7 cellular contexts compared by ENCODE assay signal in the genomic region with DNA sequence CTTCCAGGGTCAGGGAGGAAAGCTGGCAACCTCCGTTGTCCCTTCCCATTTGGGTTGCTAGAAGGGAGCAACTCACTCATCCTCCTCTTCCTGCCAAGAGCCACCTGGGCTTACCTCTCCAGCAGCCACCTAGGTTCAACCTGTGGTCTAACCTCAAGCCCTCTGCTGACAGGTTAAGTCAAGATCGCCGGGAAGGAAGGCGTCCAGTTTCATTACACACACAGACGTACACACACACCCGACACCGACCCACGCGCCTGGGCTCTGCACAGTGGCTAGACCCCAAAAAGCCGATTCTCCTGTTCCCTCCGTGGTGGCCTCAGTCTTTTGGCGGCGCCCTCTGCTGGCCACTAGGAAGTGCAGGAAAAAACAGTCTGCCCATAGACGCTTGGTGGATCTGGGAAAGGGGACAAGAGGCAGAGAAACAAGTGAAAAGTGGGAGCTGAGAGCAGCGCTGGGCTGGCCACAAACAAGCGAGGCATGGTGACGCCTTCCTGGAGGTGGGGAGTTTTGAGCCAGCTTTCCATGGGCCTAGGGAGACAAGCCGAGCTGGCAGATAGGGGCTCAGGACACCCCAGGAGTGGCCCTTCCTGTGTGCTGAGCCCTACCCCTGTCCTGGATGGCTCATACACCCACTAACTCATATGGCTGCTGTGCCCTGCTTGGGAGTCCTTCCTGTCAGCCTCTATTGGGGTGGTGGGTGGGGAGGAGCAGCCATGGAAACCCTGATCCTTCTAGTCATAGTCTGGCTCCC. TPM values are rescaled to one million over a fixed set of nuclear protein-coding genes. Genes with fewer than 3 reads are reported as not detected.
DNase-seq lines count a peak whose midpoint lies in the region; ATAC-seq, FAIRE-seq and TF ChIP-seq lines count a peak whose summit lies in the region.

No MANE protein-coding gene starts in this region.

- TF ChIP-seq CTCF in fibroblast of pulmonary artery (IDR thresholded peaks at IDR 0.05; ENCODE audit: low read length, missing control alignments) = peak; percentile 94
- TF ChIP-seq CTCF in pancreas (IDR thresholded peaks at IDR 0.05) = peak; percentile 74 to 87 (median 77)
- TF ChIP-seq CTCF in transverse colon (IDR thresholded peaks at IDR 0.05) = peak; percentile 86 to 94 (median 88)

- DNase-seq in activated T-cell treated with anti-CD3 and anti-CD28 coated beads for 4 hours (peak; percentile 52), fibroblast of pulmonary artery (ENCODE audit: low read depth) (peak; percentile 84), pancreas (peak in 5 of 6 donors; percentile 48 to 82 (median 68)), transverse colon (peak; percentile 64), NCI-H187 treated with DMSO at 0.1 percent for 48 hours (lab: John Stamatoyannopoulos, UW) (no peak)

- H3K9me3 ChIP-seq in KOPT-K1 (ENCODE audit: insufficient read depth, low read length, poor library complexity, severe bottlenecking) (no peaks in the 10 kb centered on the region), pancreas (no peaks in the 10 kb centered on the region), transverse colon (no peaks in the 10 kb centered on the region)

- 6 to 10% methylated on average over 18 of the region's 18 CpGs for WGBS in pancreas, 2 donors
- WGBS in transverse colon (ENCODE audit: low coverage in 1 of 2), 2 donors = 5% methylated on average over 18 of the region's 18 CpGs; no CpG with 5 or more reads in 1 of the 2 donors

- no peaks in the 10 kb centered on the region for H3K27me3 ChIP-seq in pancreas
- peaks cover 3% of the 10 kb centered on the region for H3K27me3 ChIP-seq in transverse colon

- intact Hi-C loops in pancreas (cut with DNase I) = loop anchor here in 1 of 3 donors (5.0 to 10.0 kb wide), 5 partner anchors 110 to 407 kb away; no protein-coding TSS in a partner anchor
- intact Hi-C loops in transverse colon (cut with DNase I; ENCODE audit: low total_unique reads) = loop anchor here (5.0 kb wide), 1 partner anchor 407 kb away; no protein-coding TSS in a partner anchor

- H3K4me3 ChIP-seq in fibroblast of pulmonary artery (replicated peaks; ENCODE audit: low read depth, low read length) = no peak overlapping the region
- H3K4me3 ChIP-seq in pancreas = peak overlapping the region in 1 of 4 donors; percentile 49
- H3K4me3 ChIP-seq in transverse colon = peak overlapping the region in 1 of 4 donors; percentile 54

- TF ChIP-seq EP300 in transverse colon (IDR thresholded peaks at IDR 0.05; ENCODE audit: low read depth) = no peak

- FAIRE-seq in pancreas (lab: Jason Lieb, UNC) = no peak

- no peak for TF ChIP-seq POLR2A in transverse colon (IDR thresholded peaks at IDR 0.05)

- no peaks in the 10 kb centered on the region for H3K36me3 ChIP-seq in KOPT-K1 (ENCODE audit: insufficient read depth, low read length)
- no peaks in the 10 kb centered on the region for H3K36me3 ChIP-seq in pancreas
- H3K36me3 ChIP-seq in transverse colon = no peaks in the 10 kb centered on the region

- H3K4me1 ChIP-seq in pancreas = peaks cover 8 to 22% (median 11%) of the 10 kb centered on the region in 3 donors
- H3K4me1 ChIP-seq in transverse colon = peaks cover 15 to 62% (median 40%) of the 10 kb centered on the region in 4 donors

- in situ Hi-C loops in transverse colon (cut with MboI; ENCODE audit: low pct_ligation_motif_present in 1 of 4, low pct_unique_long_range_greater_than_20kb in 1 of 4, low sequenced_read_pairs in 3 of 4) = loop anchor here (5.0 to 25.0 kb wide), 4 partner anchors 307 to 462 kb away; no protein-coding TSS in a partner anchor

- H3K27ac ChIP-seq in KOPT-K1 (ENCODE audit: low read depth, low read length, poor library complexity, severe bottlenecking) = peak overlapping the region; percentile 54
- peak overlapping the region in 2 of 4 donors; percentile 15 to 81 for H3K27ac ChIP-seq in pancreas
- H3K27ac ChIP-seq in transverse colon = peak overlapping the region in 3 of 4 donors; percentile 75 to 82 (median 78)

- peak; percentile 42 for ATAC-seq in GM19351 (IDR thresholded peaks at IDR 0.05; ENCODE audit: unreplicated experiment)
- ATAC-seq in pancreas = peak; percentile 62 to 78 (median 69)

RNA-seq across cellular contexts. Expression of a gene that starts 52.7 kb away (rescaled TPM):
- total RNA-seq in pancreas (10 to 100 TPM in 4 of 6 donors, 1 to 10 TPM in 2; 8.7 to 16.4 (median 14.1) TPM), transverse colon (10 to 100 TPM; 15.5 to 54.6 (median 45.9) TPM)
- polyA plus RNA-seq in pancreas = 10 to 100 TPM; 12.5 to 30.4 TPM

RNA-seq across cellular contexts. Expression of a gene that starts 52.8 kb away (rescaled TPM):
- total RNA-seq in pancreas (10 to 100 TPM in 4 of 6 donors, 1 to 10 TPM in 2; 7.2 to 19.9 (median 11.4) TPM), transverse colon (100 to 1,000 TPM in 2 of 4 donors, 10 to 100 TPM in 2; 35.0 to 258 (median 89.4) TPM)
- polyA plus RNA-seq in pancreas = 10 to 100 TPM; 12.1 to 16.9 TPM
